Comparison of ENCODE assay signal across 8 cellular contexts in genomic region chr22:20206709-20207215, GRCh38. TPM values are rescaled to one million over a fixed set of nuclear protein-coding genes. Genes with fewer than 3 reads are reported as not detected.
DNase-seq lines count a peak whose midpoint lies in the region; ATAC-seq, FAIRE-seq and TF ChIP-seq lines count a peak whose summit lies in the region.

No MANE protein-coding gene starts in this region.

- 10% methylated on average over 2 of the region's 9 CpGs for WGBS in HepG2 (ENCODE audit: low lambda C conversion rate)

- peak overlapping the region; percentile 45; the same call in 1 of the 2 replicates for H3K4me2 ChIP-seq in HepG2 (ENCODE audit: low read depth, low read length)

- no peaks in the 10 kb centered on the region for H3K36me3 ChIP-seq in ES-I3 (ENCODE audit: insufficient read depth, low read length)
- no peaks in the 10 kb centered on the region for H3K36me3 ChIP-seq in HepG2 (replicated peaks in 1 of 2; ENCODE audit: control insufficient read depth in 1 of 2, insufficient read depth in 2 of 2, low read length in 2 of 2)
- H3K36me3 ChIP-seq in upper lobe of right lung: no peaks in the 10 kb centered on the region

- H3K27ac Mint-ChIP-seq in activated naive CD8-positive, alpha-beta T cell treated with anti-CD3 and anti-CD28 coated beads, Interleukin-2, amount 10 ng/mL, durations not matched to agents 7 days and 5 days: peak overlapping the region; percentile 96

- H3K27me3 Mint-ChIP-seq in activated naive CD8-positive, alpha-beta T cell treated with anti-CD3 and anti-CD28 coated beads, Interleukin-2, amount 10 ng/mL, durations not matched to agents 7 days and 5 days: no peaks in the 10 kb centered on the region

- no TSS peak for BruUV-seq in HepG2 (replicated peaks; lab: Mats Ljungman, UMichigan)

- peak; percentile 50 for DNase-seq in activated naive CD8-positive, alpha-beta T cell treated with anti-CD3 and anti-CD28 coated beads, Interleukin-2, amount 10 ng/mL, durations not matched to agents 7 days and 5 days
- DNase-seq in HepG2 (ENCODE audit: low spot score) (no peak), upper lobe of right lung (peak; percentile 83), SHP77 (lab: John Stamatoyannopoulos, UW) (no peak)
- no peak for DNase-seq in effector CD8-positive, alpha-beta T cell (lab: John Stamatoyannopoulos, UW)

- H3K9ac ChIP-seq in ES-I3 (ENCODE audit: low read depth, low read length) (peak overlapping the region; percentile 40; the same call in 1 of the 2 replicates), HepG2 (ENCODE audit: insufficient read depth, low read depth, low read length) (peak overlapping the region; percentile 3; the same call in 1 of the 2 replicates)

- no peak for TF ChIP-seq POLR2A in HepG2 (IDR thresholded peaks at IDR 0.05; ENCODE audit: insufficient read depth in 1 of 2, low read depth in 2 of 2, low read length in 2 of 2)

- H3K9me3 Mint-ChIP-seq in activated naive CD8-positive, alpha-beta T cell treated with anti-CD3 and anti-CD28 coated beads, Interleukin-2, amount 10 ng/mL, durations not matched to agents 7 days and 5 days: no peaks in the 10 kb centered on the region

- no peak for TF ChIP-seq EP300 in HepG2 (IDR thresholded peaks at IDR 0.05; ENCODE audit: low read depth in 2 of 2, low read length in 2 of 2)
- no peak for TF ChIP-seq EP300 in HepG2 (CRISPR knock-in tag; IDR thresholded peaks at IDR 0.05; ENCODE audit: borderline replicate concordance)

- no peaks in the 10 kb centered on the region for H4K20me1 ChIP-seq in HepG2 (ENCODE audit: insufficient read depth, low read length)

- POLR2A ChIA-PET in activated naive CD8-positive, alpha-beta T cell treated with anti-CD3 and anti-CD28 coated beads, Interleukin-2, amount 10 ng/mL, durations not matched to agents 7 days and 5 days (lab: Charles Lee): interaction anchor here (1.0 to 2.1 kb wide), 2 partner anchors 31 to 32 kb away, joined by 3 to 10 read pairs; no protein-coding TSS in a partner anchor
- POLR2A ChIA-PET in HepG2 (lab: Yijun Ruan, JAX): no interaction called here

- ATAC-seq in HG03354 (IDR thresholded peaks at IDR 0.05; ENCODE audit: poor library complexity, severe bottlenecking, unreplicated experiment) (peak; percentile 15), HepG2 (no peak), upper lobe of right lung (peak; percentile 57), HG03039 (IDR thresholded peaks at IDR 0.05; ENCODE audit: unreplicated experiment) (no peak)
- peak; percentile 51 for ATAC-seq in activated naive CD8-positive, alpha-beta T cell treated with anti-CD3 and anti-CD28 coated beads, Interleukin-2, amount 10 ng/mL, durations not matched to agents 7 days and 5 days (ENCODE audit: low read depth)

- no peak for FAIRE-seq in HepG2 (lab: Jason Lieb, UNC)

- H3K4me3 ChIP-seq in HepG2 (replicated peaks in 1 of 3; ENCODE audit: insufficient read depth in 1 of 3, low read depth in 2 of 3, low read length in 3 of 3): peak overlapping the region in 2 of 3 experiments; percentile 38 to 42; a peak in 3 of 6 replicates
- peak overlapping the region; percentile 74 for H3K4me3 ChIP-seq in upper lobe of right lung

- 0 out of 2 replicates have a peak, but pooled peaks have one; percentile 6 for TF ChIP-seq CTCF in HepG2 (CRISPR knock-in tag; IDR thresholded peaks at IDR 0.05)
- TF ChIP-seq CTCF in upper lobe of right lung (IDR thresholded peaks at IDR 0.05): no peak

- no peak overlapping the region for H2AFZ ChIP-seq in HepG2 (ENCODE audit: low read length)

- intact Hi-C loops in HepG2 (cut with micrococcal nuclease; ENCODE audit: unreplicated experiment): no loop called here
- intact Hi-C loops in upper lobe of right lung (cut with DNase I): no loop called here

- in situ Hi-C loops in HepG2 (cut with HindIII; ENCODE audit: extremely low pct_ligation_motif_present, low pct_unique_long_range_greater_than_20kb): no loop called here

- H3K36me3 Mint-ChIP-seq in activated naive CD8-positive, alpha-beta T cell treated with anti-CD3 and anti-CD28 coated beads, Interleukin-2, amount 10 ng/mL, durations not matched to agents 7 days and 5 days: no peaks in the 10 kb centered on the region

- CTCF ChIA-PET in HepG2 (lab: Yijun Ruan, JAX; ENCODE audit: low intra/inter-chr PET ratio, low total read pairs): no interaction called here

- no peaks in the 10 kb centered on the region for H3K9me3 ChIP-seq in ES-I3 (ENCODE audit: control insufficient read depth, insufficient read depth, low read length)
- H3K9me3 ChIP-seq in HepG2 (ENCODE audit: low read length): no peaks in the 10 kb centered on the region
- no peaks in the 10 kb centered on the region for H3K9me3 ChIP-seq in upper lobe of right lung

- H3K27ac ChIP-seq in HepG2 (ENCODE audit: extremely low read length, insufficient read depth, low read length): no peak overlapping the region
- peak overlapping the region; percentile 89 for H3K27ac ChIP-seq in upper lobe of right lung

- H3K27me3 ChIP-seq in HepG2 (ENCODE audit: control insufficient read depth in 1 of 2, insufficient read depth in 2 of 2, low read length in 2 of 2): peaks cover 11 to 92% of the 10 kb centered on the region in 2 experiments; a peak in 4 of 5 replicates
- H3K27me3 ChIP-seq in upper lobe of right lung: no peaks in the 10 kb centered on the region

- H3K4me1 ChIP-seq in ES-I3 (ENCODE audit: insufficient read depth, low read length) (peaks cover 26% of the 10 kb centered on the region), HepG2 (ENCODE audit: insufficient read depth, low read length) (peaks cover 19% of the 10 kb centered on the region), upper lobe of right lung (peaks cover 44% of the 10 kb centered on the region)

- H3K79me2 ChIP-seq in HepG2 (ENCODE audit: insufficient read depth, low read length): no peaks in the 10 kb centered on the region

- H3K4me1 Mint-ChIP-seq in activated naive CD8-positive, alpha-beta T cell treated with anti-CD3 and anti-CD28 coated beads, Interleukin-2, amount 10 ng/mL, durations not matched to agents 7 days and 5 days: peaks cover 13% of the 10 kb centered on the region

- peak overlapping the region; percentile 96 for H3K4me3 Mint-ChIP-seq in activated naive CD8-positive, alpha-beta T cell treated with anti-CD3 and anti-CD28 coated beads, Interleukin-2, amount 10 ng/mL, durations not matched to agents 7 days and 5 days

- TF ChIP-seq RAD21 in HepG2 (CRISPR knock-in tag; IDR thresholded peaks at IDR 0.05): no peak

TF ChIP-seq in HepG2, 621 proteins besides CTCF, POLR2A, EP300 and RAD21 (continues in another document):
- TF ChIP-seq FOSL2 (CRISPR knock-in tag; IDR thresholded peaks at IDR 0.05) (0 out of 2 replicates have a peak, but pooled peaks have one; percentile 6), ZBTB1 (CRISPR knock-in tag; IDR thresholded peaks at IDR 0.05; ENCODE audit: borderline replicate concordance) (no peak), NR2F6 (IDR thresholded peaks at IDR 0.05) (no peak), NR2F6 (CRISPR knock-in tag; IDR thresholded peaks at IDR 0.05) (peak; percentile 48; the same call in 1 of the 2 replicates)

RNA-seq across cellular contexts. Expression of gene CCDC188, which starts 55.9 kb away (rescaled TPM):
- total RNA-seq in activated naive CD8-positive, alpha-beta T cell treated with anti-CD3 and anti-CD28 coated beads, Interleukin-2, amount 10 ng/mL, durations not matched to agents 7 days and 5 days: under 1 TPM in 1 of 2 experiments, not detected in 1; 0.51 TPM
- not detected in 2 replicates for total RNA-seq in HepG2 (2016; rRNA removed; fragmentation: Illumina TruSeq; extraction: Trizol)
- not detected in 2 replicates for total RNA-seq in HepG2 (2016; cell fraction: cytosol; rRNA removed; fragmentation: Illumina TruSeq; extraction: Trizol; ENCODE audit: low read depth)
- total RNA-seq in HepG2 (2016; cell fraction: insoluble cytoplasmic fraction; rRNA removed; fragmentation: Illumina TruSeq; extraction: Trizol): not detected in 2 replicates
- total RNA-seq in HepG2 (2016; cell fraction: membrane; rRNA removed; fragmentation: Illumina TruSeq; extraction: Trizol): not detected in 2 replicates
- total RNA-seq in HepG2 (2016; cell fraction: nucleus; rRNA removed; fragmentation: Illumina TruSeq; extraction: Trizol): not detected in 2 replicates
- not detected in 2 replicates for polyA plus RNA-seq in HepG2 (2011; rRNA removed)
- polyA plus RNA-seq in HepG2 (2011; cell fraction: cytosol; rRNA removed): not detected in 2 replicates
- not detected in 2 replicates for polyA plus RNA-seq in HepG2 (2011; cell fraction: nucleus; rRNA removed)
- not detected in 2 replicates for polyA plus RNA-seq in HepG2 (2012)
- not detected in 2 replicates for polyA plus RNA-seq in HepG2 (2016; cell fraction: cytosol; fragmentation: Illumina TruSeq; extraction: Trizol; ENCODE audit: low read depth)
- polyA plus RNA-seq in HepG2 (2016; cell fraction: insoluble cytoplasmic fraction; fragmentation: Illumina TruSeq; extraction: Trizol; ENCODE audit: low read depth): not detected in 2 replicates
- polyA plus RNA-seq in HepG2 (2016; cell fraction: membrane; fragmentation: Illumina TruSeq; extraction: Trizol; ENCODE audit: low read depth): not detected in 2 replicates
- not detected in 2 replicates for polyA plus RNA-seq in HepG2 (2016; cell fraction: nucleus; fragmentation: Illumina TruSeq; extraction: Trizol; ENCODE audit: insufficient read depth, low read depth)
- polyA minus RNA-seq in HepG2 (2011; rRNA and poly(A)+ RNA removed; ENCODE audit: low replicate concordance): not detected in 2 replicates
- not detected in 2 replicates for polyA minus RNA-seq in HepG2 (2011; cell fraction: cytosol; rRNA and poly(A)+ RNA removed)
- polyA minus RNA-seq in HepG2 (2011; cell fraction: nucleus; rRNA and poly(A)+ RNA removed): not detected in 2 replicates
- total RNA-seq in upper lobe of right lung: 1.6 TPM

Comparison
In these comparisons a context has a peak if more than half of its experiments do, and no peak if none do; other contexts are left out.
1. ATAC-seq: peak in HG03354 (single experiment), activated naive CD8-positive, alpha-beta T cell treated with anti-CD3 and anti-CD28 coated beads, Interleukin-2, amount 10 ng/mL, durations not matched to agents 7 days and 5 days (single experiment) and upper lobe of right lung (single experiment); none in HepG2 (single experiment) and HG03039 (single experiment).
2. DNase-seq: peak in activated naive CD8-positive, alpha-beta T cell treated with anti-CD3 and anti-CD28 coated beads, Interleukin-2, amount 10 ng/mL, durations not matched to agents 7 days and 5 days (single experiment) and upper lobe of right lung (single experiment); none in HepG2 (single experiment), SHP77 (0 of 2) and effector CD8-positive, alpha-beta T cell (single experiment).